ENCODE assay signal across 1 cellular context in the genomic region with DNA sequence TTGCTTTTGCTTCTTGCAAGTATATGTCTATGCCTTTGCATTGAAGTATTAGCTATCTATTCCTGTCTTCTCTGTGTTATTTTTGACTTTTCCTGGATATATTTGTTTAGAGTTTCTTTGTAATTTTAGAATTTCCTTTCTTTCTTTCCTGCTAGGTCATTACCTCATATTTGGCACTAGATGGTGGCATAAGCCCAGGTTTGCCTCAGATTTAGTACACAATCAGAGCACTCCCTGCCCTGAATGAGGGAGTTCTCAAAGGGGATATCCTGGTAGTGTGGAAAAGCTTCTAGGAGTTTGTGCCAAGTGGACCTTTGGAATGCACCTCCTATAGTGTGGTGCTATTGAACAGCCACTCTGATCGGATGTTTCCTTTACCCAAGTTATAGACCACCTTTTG.
TF ChIP-seq lines count a peak whose summit lies in the region.

No MANE protein-coding gene starts in this region.

TF ChIP-seq in GM23338, 12 proteins besides CTCF, POLR2A, EP300 and RAD21:
- TF ChIP-seq, protein P1, sequence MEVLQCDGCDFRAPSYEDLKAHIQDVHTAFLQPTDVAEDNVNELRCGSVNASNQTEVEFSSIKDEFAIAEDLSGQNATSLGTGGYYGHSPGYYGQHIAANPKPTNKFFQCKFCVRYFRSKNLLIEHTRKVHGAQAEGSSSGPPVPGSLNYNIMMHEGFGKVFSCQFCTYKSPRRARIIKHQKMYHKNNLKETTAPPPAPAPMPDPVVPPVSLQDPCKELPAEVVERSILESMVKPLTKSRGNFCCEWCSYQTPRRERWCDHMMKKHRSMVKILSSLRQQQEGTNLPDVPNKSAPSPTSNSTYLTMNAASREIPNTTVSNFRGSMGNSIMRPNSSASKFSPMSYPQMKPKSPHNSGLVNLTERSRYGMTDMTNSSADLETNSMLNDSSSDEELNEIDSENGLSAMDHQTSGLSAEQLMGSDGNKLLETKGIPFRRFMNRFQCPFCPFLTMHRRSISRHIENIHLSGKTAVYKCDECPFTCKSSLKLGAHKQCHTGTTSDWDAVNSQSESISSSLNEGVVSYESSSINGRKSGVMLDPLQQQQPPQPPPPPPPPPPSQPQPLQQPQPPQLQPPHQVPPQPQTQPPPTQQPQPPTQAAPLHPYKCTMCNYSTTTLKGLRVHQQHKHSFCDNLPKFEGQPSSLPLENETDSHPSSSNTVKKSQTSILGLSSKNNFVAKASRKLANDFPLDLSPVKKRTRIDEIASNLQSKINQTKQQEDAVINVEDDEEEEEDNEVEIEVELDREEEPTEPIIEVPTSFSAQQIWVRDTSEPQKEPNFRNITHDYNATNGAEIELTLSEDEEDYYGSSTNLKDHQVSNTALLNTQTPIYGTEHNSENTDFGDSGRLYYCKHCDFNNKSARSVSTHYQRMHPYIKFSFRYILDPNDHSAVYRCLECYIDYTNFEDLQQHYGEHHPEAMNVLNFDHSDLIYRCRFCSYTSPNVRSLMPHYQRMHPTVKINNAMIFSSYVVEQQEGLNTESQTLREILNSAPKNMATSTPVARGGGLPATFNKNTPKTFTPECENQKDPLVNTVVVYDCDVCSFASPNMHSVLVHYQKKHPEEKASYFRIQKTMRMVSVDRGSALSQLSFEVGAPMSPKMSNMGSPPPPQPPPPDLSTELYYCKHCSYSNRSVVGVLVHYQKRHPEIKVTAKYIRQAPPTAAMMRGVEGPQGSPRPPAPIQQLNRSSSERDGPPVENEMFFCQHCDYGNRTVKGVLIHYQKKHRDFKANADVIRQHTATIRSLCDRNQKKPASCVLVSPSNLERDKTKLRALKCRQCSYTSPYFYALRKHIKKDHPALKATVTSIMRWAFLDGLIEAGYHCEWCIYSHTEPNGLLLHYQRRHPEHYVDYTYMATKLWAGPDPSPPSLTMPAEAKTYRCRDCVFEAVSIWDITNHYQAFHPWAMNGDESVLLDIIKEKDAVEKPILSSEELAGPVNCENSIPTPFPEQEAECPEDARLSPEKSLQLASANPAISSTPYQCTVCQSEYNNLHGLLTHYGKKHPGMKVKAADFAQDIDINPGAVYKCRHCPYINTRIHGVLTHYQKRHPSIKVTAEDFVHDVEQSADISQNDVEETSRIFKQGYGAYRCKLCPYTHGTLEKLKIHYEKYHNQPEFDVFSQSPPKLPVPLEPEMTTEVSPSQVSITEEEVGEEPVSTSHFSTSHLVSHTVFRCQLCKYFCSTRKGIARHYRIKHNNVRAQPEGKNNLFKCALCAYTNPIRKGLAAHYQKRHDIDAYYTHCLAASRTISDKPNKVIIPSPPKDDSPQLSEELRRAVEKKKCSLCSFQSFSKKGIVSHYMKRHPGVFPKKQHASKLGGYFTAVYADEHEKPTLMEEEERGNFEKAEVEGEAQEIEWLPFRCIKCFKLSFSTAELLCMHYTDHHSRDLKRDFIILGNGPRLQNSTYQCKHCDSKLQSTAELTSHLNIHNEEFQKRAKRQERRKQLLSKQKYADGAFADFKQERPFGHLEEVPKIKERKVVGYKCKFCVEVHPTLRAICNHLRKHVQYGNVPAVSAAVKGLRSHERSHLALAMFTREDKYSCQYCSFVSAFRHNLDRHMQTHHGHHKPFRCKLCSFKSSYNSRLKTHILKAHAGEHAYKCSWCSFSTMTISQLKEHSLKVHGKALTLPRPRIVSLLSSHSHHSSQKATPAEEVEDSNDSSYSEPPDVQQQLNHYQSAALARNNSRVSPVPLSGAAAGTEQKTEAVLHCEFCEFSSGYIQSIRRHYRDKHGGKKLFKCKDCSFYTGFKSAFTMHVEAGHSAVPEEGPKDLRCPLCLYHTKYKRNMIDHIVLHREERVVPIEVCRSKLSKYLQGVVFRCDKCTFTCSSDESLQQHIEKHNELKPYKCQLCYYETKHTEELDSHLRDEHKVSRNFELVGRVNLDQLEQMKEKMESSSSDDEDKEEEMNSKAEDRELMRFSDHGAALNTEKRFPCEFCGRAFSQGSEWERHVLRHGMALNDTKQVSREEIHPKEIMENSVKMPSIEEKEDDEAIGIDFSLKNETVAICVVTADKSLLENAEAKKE (CRISPR knock-in tag; IDR thresholded peaks at IDR 0.05), result 0 out of 2 replicates have a peak, but pooled peaks have one; percentile 30
- TF ChIP-seq, protein P2, sequence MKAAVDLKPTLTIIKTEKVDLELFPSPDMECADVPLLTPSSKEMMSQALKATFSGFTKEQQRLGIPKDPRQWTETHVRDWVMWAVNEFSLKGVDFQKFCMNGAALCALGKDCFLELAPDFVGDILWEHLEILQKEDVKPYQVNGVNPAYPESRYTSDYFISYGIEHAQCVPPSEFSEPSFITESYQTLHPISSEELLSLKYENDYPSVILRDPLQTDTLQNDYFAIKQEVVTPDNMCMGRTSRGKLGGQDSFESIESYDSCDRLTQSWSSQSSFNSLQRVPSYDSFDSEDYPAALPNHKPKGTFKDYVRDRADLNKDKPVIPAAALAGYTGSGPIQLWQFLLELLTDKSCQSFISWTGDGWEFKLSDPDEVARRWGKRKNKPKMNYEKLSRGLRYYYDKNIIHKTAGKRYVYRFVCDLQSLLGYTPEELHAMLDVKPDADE (IDR thresholded peaks at IDR 0.05), result no peak
